ENCODE assay signal across 26 cellular contexts in the genomic region with DNA sequence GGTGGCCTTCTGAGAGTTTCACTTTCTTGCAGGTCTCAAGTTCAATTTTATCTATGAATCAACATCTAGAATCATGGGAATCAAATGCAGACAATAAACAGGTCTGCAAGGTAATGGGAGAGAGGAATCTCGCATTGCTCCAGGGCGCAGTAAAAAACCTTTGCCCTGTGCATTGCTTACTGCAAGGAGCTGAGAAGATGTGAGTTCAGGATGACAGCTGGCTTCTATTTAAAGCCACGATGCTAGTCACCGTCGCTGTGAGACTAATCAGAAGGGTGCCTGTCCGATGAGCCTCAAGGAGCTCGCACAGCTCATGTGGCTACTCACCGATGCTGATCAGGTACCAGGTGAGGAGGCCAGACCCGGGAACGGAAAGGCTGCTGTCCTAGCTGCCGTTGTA. TPM values are rescaled to one million over a fixed set of nuclear protein-coding genes. Genes with fewer than 3 reads are reported as not detected.
"Had no signal": no experiment of that assay in that cellular context is flagged by ENCODE, and none has a peak within 500 bp of the region (broad histone marks: within the 10 kb centered on the region; RNA-seq: fewer than 3 reads in every experiment).

No MANE protein-coding gene starts in this region.

- H3K27ac ChIP-seq: ascending aorta, brain microvascular endothelial cell, foreskin keratinocyte, parathyroid adenoma, testis, upper lobe of left lung had no signal

- H3K4me1 ChIP-seq: ascending aorta, parathyroid adenoma had no signal

- H3K9me3 Mint-ChIP-seq: activated B cell treated with CpG ODN at 0.5 μM for 24 hours; activated naive CD4-positive, alpha-beta T cell treated with anti-CD3 and anti-CD28 coated beads, Interleukin-2, amount 50 U/mL, for 72 hours; activated T-cell treated with anti-CD3 and anti-CD28 coated beads, Interleukin-2, amount 50 U/mL, for 24 hours; activated T-helper 17 cell treated with anti-CD3 and anti-CD28 coated beads, Interleukin-2, amount 50 U/mL, for 72 hours; memory B cell; nephron progenitor cell; stimulated activated naive CD8-positive, alpha-beta T cell treated with anti-CD3 and anti-CD28 coated beads, Interleukin-15, amount 100 ng/mL, for 72 hours; T-helper 1 cell treated with Interleukin-12 subunit alpha and Interleukin-12 subunit beta and Interleukin-4 antibody, amounts not matched to agents 30 μg/mL and 1 μg/mL, for 36 hours had no signal

- H3K27me3 ChIP-seq: ascending aorta, brain microvascular endothelial cell, foreskin keratinocyte, testis, upper lobe of left lung had no signal

- H3K27me3 Mint-ChIP-seq: activated B cell treated with CpG ODN at 0.5 μM for 24 hours; activated CD4-positive, alpha-beta T cell treated with anti-CD3 and anti-CD28 coated beads for 36 hours; activated T-cell treated with anti-CD3 and anti-CD28 coated beads, Interleukin-2, amount 50 U/mL, for 24 hours; activated T-helper 17 cell treated with anti-CD3 and anti-CD28 coated beads, Interleukin-2, amount 50 U/mL, for 72 hours; memory B cell; stimulated activated naive CD8-positive, alpha-beta T cell treated with anti-CD3 and anti-CD28 coated beads, Interleukin-15, amount 100 ng/mL, for 72 hours had no signal

- H3K4me1 Mint-ChIP-seq: activated B cell treated with CpG ODN at 0.5 μM for 24 hours, memory B cell, nephron progenitor cell had no signal

- DNase-seq: activated B cell treated with CpG ODN at 0.5 μM for 24 hours; activated CD4-positive, alpha-beta T cell treated with anti-CD3 and anti-CD28 coated beads for 36 hours; activated CD4-positive, alpha-beta T cell treated with anti-CD3 and anti-CD28 coated beads, Interleukin-2, amount 50 U/mL, for 4 hours; activated CD8-positive, alpha-beta memory T cell treated with anti-CD3 and anti-CD28 coated beads for 24 hours; activated CD8-positive, alpha-beta memory T cell treated with anti-CD3 and anti-CD28 coated beads, Interleukin-2, amount 50 U/mL, for 4 hours; activated T-cell treated with anti-CD3 and anti-CD28 coated beads, Interleukin-2, amount 50 U/mL, for 24 hours; brain microvascular endothelial cell; cortex of kidney; effector CD4-positive, alpha-beta T cell; foreskin keratinocyte; hippocampal formation; nephron progenitor cell; stimulated activated CD4-positive, alpha-beta T cell treated with anti-CD3 and anti-CD28 coated beads, Interleukin-12 subunit alpha, Interleukin-12 subunit beta, amount 100 ng/mL, for 4 hours; stimulated activated naive CD8-positive, alpha-beta T cell treated with anti-CD3 and anti-CD28 coated beads, Interleukin-15, amount 100 ng/mL, for 72 hours; T1000; testis; upper lobe of left lung had no signal

- H3K27ac Mint-ChIP-seq: activated B cell treated with CpG ODN at 0.5 μM for 24 hours; activated CD4-positive, alpha-beta T cell treated with anti-CD3 and anti-CD28 coated beads for 36 hours; activated naive CD4-positive, alpha-beta T cell treated with anti-CD3 and anti-CD28 coated beads, Interleukin-2, amount 50 U/mL, for 72 hours; activated T-cell treated with anti-CD3 and anti-CD28 coated beads, Interleukin-2, amount 50 U/mL, for 24 hours; memory B cell; stimulated activated naive CD8-positive, alpha-beta T cell treated with anti-CD3 and anti-CD28 coated beads, Interleukin-15, amount 100 ng/mL, for 72 hours; T-helper 1 cell treated with Interleukin-12 subunit alpha and Interleukin-12 subunit beta and Interleukin-4 antibody, amounts not matched to agents 30 μg/mL and 1 μg/mL, for 36 hours had no signal

- H3K4me3 ChIP-seq: ascending aorta, testis, upper lobe of left lung had no signal

- H3K4me3 Mint-ChIP-seq: activated B cell treated with CpG ODN at 0.5 μM for 24 hours; activated CD4-positive, alpha-beta T cell treated with anti-CD3 and anti-CD28 coated beads for 36 hours; activated T-cell treated with anti-CD3 and anti-CD28 coated beads, Interleukin-2, amount 50 U/mL, for 24 hours; activated T-helper 17 cell treated with anti-CD3 and anti-CD28 coated beads, Interleukin-2, amount 50 U/mL, for 72 hours; memory B cell; nephron progenitor cell; stimulated activated naive CD8-positive, alpha-beta T cell treated with anti-CD3 and anti-CD28 coated beads, Interleukin-15, amount 100 ng/mL, for 72 hours; T-helper 1 cell treated with Interleukin-12 subunit alpha and Interleukin-12 subunit beta and Interleukin-4 antibody, amounts not matched to agents 30 μg/mL and 1 μg/mL, for 36 hours had no signal

- H3K79me2 ChIP-seq: parathyroid adenoma had no signal

- H3K36me3 ChIP-seq: brain microvascular endothelial cell had no signal

- H3K9me3 ChIP-seq: ascending aorta, testis, upper lobe of left lung had no signal

- H2AFZ ChIP-seq: parathyroid adenoma had no signal

- ATAC-seq: activated CD4-positive, alpha-beta T cell treated with anti-CD3 and anti-CD28 coated beads for 36 hours; activated naive CD4-positive, alpha-beta T cell treated with anti-CD3 and anti-CD28 coated beads, Interleukin-2, amount 50 U/mL, for 72 hours; activated T-helper 17 cell treated with anti-CD3 and anti-CD28 coated beads, Interleukin-2, amount 50 U/mL, for 72 hours; foreskin keratinocyte; stimulated activated naive CD8-positive, alpha-beta T cell treated with anti-CD3 and anti-CD28 coated beads, Interleukin-15, amount 100 ng/mL, for 72 hours had no signal

RNA-seq across cellular contexts. Expression of a gene that starts 30.2 kb away (rescaled TPM):
- total RNA-seq: activated CD4-positive, alpha-beta T cell treated with anti-CD3 and anti-CD28 coated beads for 36 hours; epithelial cell of proximal tubule; fibroblast of lung; foreskin keratinocyte had no signal

RNA-seq across cellular contexts. Expression of a gene that starts 37.9 kb away (rescaled TPM):
- total RNA-seq: activated B cell treated with CpG ODN at 0.5 μM for 24 hours; activated CD4-positive, alpha-beta T cell treated with anti-CD3 and anti-CD28 coated beads for 36 hours; activated naive CD4-positive, alpha-beta T cell treated with anti-CD3 and anti-CD28 coated beads, Interleukin-2, amount 50 U/mL, for 72 hours; activated T-helper 17 cell treated with anti-CD3 and anti-CD28 coated beads, Interleukin-2, amount 50 U/mL, for 72 hours; epithelial cell of proximal tubule; fibroblast of lung; foreskin keratinocyte; myocyte had no signal

RNA-seq across cellular contexts. Expression of a gene that starts 44.5 kb away (rescaled TPM):
- total RNA-seq: activated B cell treated with CpG ODN at 0.5 μM for 24 hours; activated CD4-positive, alpha-beta T cell treated with anti-CD3 and anti-CD28 coated beads for 36 hours; activated naive CD4-positive, alpha-beta T cell treated with anti-CD3 and anti-CD28 coated beads, Interleukin-2, amount 50 U/mL, for 72 hours; activated T-helper 17 cell treated with anti-CD3 and anti-CD28 coated beads, Interleukin-2, amount 50 U/mL, for 72 hours; epithelial cell of proximal tubule; fibroblast of lung; foreskin keratinocyte; myocyte; testis; upper lobe of left lung had no signal
